ENCODE assay signal across 24 cellular contexts in the genomic region with DNA sequence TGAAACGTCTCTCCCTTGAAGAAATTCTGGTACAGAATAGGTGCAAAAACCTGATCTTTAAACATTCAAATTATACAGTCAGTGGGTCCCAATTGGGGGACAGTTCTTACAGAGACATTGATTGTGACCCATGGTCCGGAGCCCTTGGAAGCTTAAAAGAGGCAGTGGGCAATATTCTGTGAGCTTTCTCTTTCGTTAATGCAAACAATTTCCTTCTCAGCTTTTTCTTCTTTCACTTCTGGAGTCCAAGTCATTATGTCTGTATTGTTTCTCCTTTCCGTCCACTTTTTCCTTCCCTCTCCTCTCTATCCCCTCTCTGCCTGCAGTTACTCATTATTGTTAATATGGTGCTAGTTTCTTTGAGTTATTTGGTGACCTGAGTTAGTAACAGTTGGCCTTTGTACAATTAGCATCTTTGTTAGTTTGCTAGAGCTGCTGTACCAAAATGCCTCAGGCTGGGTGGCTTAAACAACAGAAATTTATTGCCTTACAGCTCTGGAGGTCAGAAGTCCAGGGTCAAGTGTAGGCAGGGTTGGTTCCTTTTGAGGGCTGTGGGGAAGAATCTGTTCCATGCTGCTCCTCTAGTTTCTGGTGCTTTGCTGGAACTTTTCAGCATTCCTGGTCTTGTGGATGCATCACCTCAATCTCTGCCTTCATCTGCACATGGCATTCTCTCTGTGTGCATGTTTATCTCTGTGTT.
DNase-seq lines count a peak whose midpoint lies in the region; ATAC-seq, FAIRE-seq and TF ChIP-seq lines count a peak whose summit lies in the region.
"Had no signal": no experiment of that assay in that cellular context is flagged by ENCODE, and none has a peak within 500 bp of the region (broad histone marks: within the 10 kb centered on the region; RNA-seq: fewer than 3 reads in every experiment).

No MANE protein-coding gene starts in this region.

- FAIRE-seq in GM18507 (lab: Jason Lieb, UNC): peak; percentile 44
- FAIRE-seq: endometrium, H54 had no signal

- H3K27me3 Mint-ChIP-seq in memory B cell (no peaks in the 10 kb centered on the region), endodermal cell (ENCODE audit: insufficient read depth) (peaks cover 9% of the 10 kb centered on the region)
- no peaks in the 10 kb centered on the region for H3K27me3 Mint-ChIP-seq in activated T-cell treated with anti-CD3 and anti-CD28 coated beads, Interleukin-2, amount 50 U/mL, for 72 hours (ENCODE audit: low read depth)
- H3K27me3 Mint-ChIP-seq: activated CD4-positive, alpha-beta memory T cell treated with anti-CD3 and anti-CD28 coated beads for 36 hours had no signal

- no peaks in the 10 kb centered on the region for H3K9me3 Mint-ChIP-seq in memory B cell
- peaks cover 6% of the 10 kb centered on the region for H3K9me3 Mint-ChIP-seq in endodermal cell
- H3K9me3 Mint-ChIP-seq in activated T-cell treated with anti-CD3 and anti-CD28 coated beads, Interleukin-2, amount 50 U/mL, for 72 hours: no peaks in the 10 kb centered on the region

- DNase-seq in GM18507 (ENCODE audit: extremely low spot score, insufficient read length, low read depth) (no peak), memory B cell (ENCODE audit: low spot score in 2 of 2) (no peak), endodermal cell (no peak), 8988T (no peak)
- DNase-seq in activated T-cell treated with anti-CD3 and anti-CD28 coated beads, Interleukin-2, amount 50 U/mL, for 72 hours: no peak
- DNase-seq: activated CD4-positive, alpha-beta memory T cell treated with anti-CD3 and anti-CD28 coated beads for 36 hours; activated gamma-delta T cell treated with Interleukin-2 at 50 U/mL for 16 hours; cortex of kidney; DMS 273 treated with DMSO at 0.1 percent for 48 hours; MM.1S; naive thymus-derived CD8-positive, alpha-beta T cell; NCI-H1436 treated with DMSO at 0.1 percent for 48 hours; NCI-H2171; NCI-H526 treated with DMSO at 0.1 percent for 48 hours; right cardiac atrium; uterus had no signal

- no peak overlapping the region for H3K4me3 ChIP-seq in endodermal cell (ENCODE audit: low read length)
- H3K4me3 ChIP-seq: suprapubic skin, uterus had no signal

- 86 to 94% methylated on average over 2 to 4 of the region's 4 CpGs for WGBS in endodermal cell (ENCODE audit: insufficient coverage in 1 of 2, insufficient read length in 1 of 2), 2 experiments

- ATAC-seq in GM21447 (IDR thresholded peaks at IDR 0.05; ENCODE audit: unreplicated experiment) (peak; percentile 55), HG03442 (IDR thresholded peaks at IDR 0.05; ENCODE audit: unreplicated experiment) (peak; percentile 70), memory B cell (ENCODE audit: low read depth) (peak; percentile 26), GM18517 (IDR thresholded peaks at IDR 0.05; ENCODE audit: unreplicated experiment) (no peak)
- ATAC-seq in activated T-cell treated with anti-CD3 and anti-CD28 coated beads, Interleukin-2, amount 50 U/mL, for 72 hours (replicated peaks in 1 of 2): no peak
- ATAC-seq: naive thymus-derived CD8-positive, alpha-beta T cell; Panc1; right cardiac atrium; WTC11 had no signal

- no peak overlapping the region for H3K9ac ChIP-seq in endodermal cell (ENCODE audit: extremely low read depth, low read length, poor library complexity, severe bottlenecking)

- no peak overlapping the region for H3K27ac ChIP-seq in endodermal cell (ENCODE audit: low read depth, low read length)
- H3K27ac ChIP-seq: suprapubic skin, uterus had no signal

- H3K27ac Mint-ChIP-seq in memory B cell (peak overlapping the region; percentile 5), endodermal cell (no peak overlapping the region)
- H3K27ac Mint-ChIP-seq in activated T-cell treated with anti-CD3 and anti-CD28 coated beads, Interleukin-2, amount 50 U/mL, for 72 hours: no peak overlapping the region
- H3K27ac Mint-ChIP-seq: activated CD4-positive, alpha-beta memory T cell treated with anti-CD3 and anti-CD28 coated beads for 36 hours; naive thymus-derived CD8-positive, alpha-beta T cell; WTC11 had no signal

- H3K4me1 Mint-ChIP-seq in memory B cell (peaks cover 3% of the 10 kb centered on the region), endodermal cell (peaks cover 2% of the 10 kb centered on the region)
- H3K4me1 Mint-ChIP-seq in activated T-cell treated with anti-CD3 and anti-CD28 coated beads, Interleukin-2, amount 50 U/mL, for 72 hours (ENCODE audit: low read depth): no peaks in the 10 kb centered on the region
- H3K4me1 Mint-ChIP-seq: naive thymus-derived CD8-positive, alpha-beta T cell had no signal

- H3K36me3 ChIP-seq in endodermal cell (ENCODE audit: control insufficient read depth, insufficient read depth, low read length): no peaks in the 10 kb centered on the region
- H3K36me3 ChIP-seq: suprapubic skin, uterus had no signal

- no peaks in the 10 kb centered on the region for H3K4me1 ChIP-seq in endodermal cell (ENCODE audit: control insufficient read depth, insufficient read depth, low read length)
- H3K4me1 ChIP-seq: suprapubic skin, uterus had no signal

- no peaks in the 10 kb centered on the region for H3K9me3 ChIP-seq in endodermal cell (ENCODE audit: control insufficient read depth, low read length)
- H3K9me3 ChIP-seq: suprapubic skin, uterus had no signal

- H3K27me3 ChIP-seq in endodermal cell (ENCODE audit: control insufficient read depth, insufficient read depth, low read length, poor library complexity, severe bottlenecking): peaks cover 45% of the 10 kb centered on the region
- H3K27me3 ChIP-seq: suprapubic skin, uterus had no signal

- H3K4me3 Mint-ChIP-seq in memory B cell (peak overlapping the region; percentile 81), endodermal cell (no peak overlapping the region)
- no peak overlapping the region for H3K4me3 Mint-ChIP-seq in activated T-cell treated with anti-CD3 and anti-CD28 coated beads, Interleukin-2, amount 50 U/mL, for 72 hours
- H3K4me3 Mint-ChIP-seq: activated CD4-positive, alpha-beta memory T cell treated with anti-CD3 and anti-CD28 coated beads for 36 hours; naive thymus-derived CD8-positive, alpha-beta T cell; WTC11 had no signal

- no peaks in the 10 kb centered on the region for H3K36me3 Mint-ChIP-seq in memory B cell
- no peaks in the 10 kb centered on the region for H3K36me3 Mint-ChIP-seq in endodermal cell (ENCODE audit: low read depth)
- no peaks in the 10 kb centered on the region for H3K36me3 Mint-ChIP-seq in activated T-cell treated with anti-CD3 and anti-CD28 coated beads, Interleukin-2, amount 50 U/mL, for 72 hours (ENCODE audit: insufficient read depth in 2 of 2)
- H3K36me3 Mint-ChIP-seq: activated CD4-positive, alpha-beta memory T cell treated with anti-CD3 and anti-CD28 coated beads for 36 hours had no signal

- no peak for TF ChIP-seq CTCF in endodermal cell (conservative IDR thresholded peaks at IDR 0.05)

Comparison
In these comparisons a context has a peak if more than half of its experiments do, and no peak if none do; other contexts are left out.
1. ATAC-seq: peak in GM21447 (single experiment), HG03442 (single experiment) and memory B cell (single experiment); none in GM18517 (single experiment) and activated T-cell treated with anti-CD3 and anti-CD28 coated beads, Interleukin-2, amount 50 U/mL, for 72 hours (0 of 2).